ENCODE assay signal across 9 cellular contexts in genomic region chr1:68174173-68175113, GRCh38. TPM values are rescaled to one million over a fixed set of nuclear protein-coding genes. Genes with fewer than 3 reads are reported as not detected.
DNase-seq lines count a peak whose midpoint lies in the region; ATAC-seq and TF ChIP-seq lines count a peak whose summit lies in the region.
"Had no signal": no experiment of that assay in that cellular context is flagged by ENCODE, and none has a peak within 500 bp of the region (broad histone marks: within the 10 kb centered on the region; RNA-seq: fewer than 3 reads in every experiment).

No MANE protein-coding gene starts in this region.

- no peak overlapping the region for H2AFZ ChIP-seq in ACC112 (ENCODE audit: low read length, unreplicated experiment)

- no peaks in the 10 kb centered on the region for H3K27me3 ChIP-seq in ACC112 (ENCODE audit: insufficient read depth, low read length)
- H3K27me3 ChIP-seq in CD8-positive, alpha-beta T cell (ENCODE audit: insufficient read depth, low read length), result no peaks in the 10 kb centered on the region

- peaks cover 63% of the 10 kb centered on the region for H3K4me1 ChIP-seq in ACC112 (ENCODE audit: control insufficient read depth, insufficient read depth, low read length, unreplicated experiment)
- no peaks in the 10 kb centered on the region for H3K4me1 ChIP-seq in CD8-positive, alpha-beta T cell (ENCODE audit: insufficient read depth, low read length)

- peaks cover 16% of the 10 kb centered on the region for H3K79me2 ChIP-seq in ACC112 (ENCODE audit: control insufficient read depth, insufficient read depth, low read length, unreplicated experiment)

- intact Hi-C loops in CD8-positive, alpha-beta T cell (cut with DNase I, micrococcal nuclease), result no loop called here

- H3K9me3 ChIP-seq in CD8-positive, alpha-beta T cell (ENCODE audit: low read length), result no peaks in the 10 kb centered on the region

- no peaks in the 10 kb centered on the region for H3K27me3 Mint-ChIP-seq in CD8-positive, alpha-beta T cell (ENCODE audit: low read depth)

- POLR2A ChIA-PET in CD8-positive, alpha-beta T cell (lab: Charles Lee), result no interaction called here

- peak overlapping the region; percentile 75 for H3K27ac ChIP-seq in ACC112 (ENCODE audit: low read depth, low read length)
- no peak overlapping the region for H3K27ac ChIP-seq in CD8-positive, alpha-beta T cell (ENCODE audit: low read depth, low read length)

- no peak for TF ChIP-seq CTCF in CD8-positive, alpha-beta T cell (IDR thresholded peaks at IDR 0.05)

- H3K4me3 Mint-ChIP-seq in CD8-positive, alpha-beta T cell, result no peak overlapping the region

- H3K36me3 ChIP-seq in ACC112 (ENCODE audit: insufficient read depth, low read length), result no peaks in the 10 kb centered on the region
- no peaks in the 10 kb centered on the region for H3K36me3 ChIP-seq in CD8-positive, alpha-beta T cell (ENCODE audit: insufficient read depth, low read length)

- no peaks in the 10 kb centered on the region for H3K9me3 Mint-ChIP-seq in CD8-positive, alpha-beta T cell

- DNase-seq in NCI-H2029 (lab: John Stamatoyannopoulos, UW) (peak; percentile 29), dermis blood vessel endothelial cell (peak; percentile 98), midbrain (lab: John Stamatoyannopoulos, UW) (peak; percentile 33), GM19240 (ENCODE audit: insufficient read length, low spot score) (no peak)
- no peak for DNase-seq in CD8-positive, alpha-beta T cell
- DNase-seq: DND-41 had no signal

- peak overlapping the region; percentile 39 for H3K4me3 ChIP-seq in ACC112 (ENCODE audit: low read depth, low read length)
- H3K4me3 ChIP-seq in CD8-positive, alpha-beta T cell (ENCODE audit: low read depth, low read length), result no peak overlapping the region

- CTCF ChIA-PET in CD8-positive, alpha-beta T cell (lab: Charles Lee), result no interaction called here

- H3K4me1 Mint-ChIP-seq in CD8-positive, alpha-beta T cell (ENCODE audit: low read depth), result no peaks in the 10 kb centered on the region

- no peaks in the 10 kb centered on the region for H3K36me3 Mint-ChIP-seq in CD8-positive, alpha-beta T cell

- ATAC-seq in HG03108 (IDR thresholded peaks at IDR 0.05; ENCODE audit: unreplicated experiment), result no peak
- no peak for ATAC-seq in GM19455 (IDR thresholded peaks at IDR 0.05; ENCODE audit: unreplicated experiment)
- ATAC-seq in CD8-positive, alpha-beta T cell, result no peak

- H3K27ac Mint-ChIP-seq in CD8-positive, alpha-beta T cell, result no peak overlapping the region

RNA-seq across cellular contexts. Expression of gene WLS, which starts 57.9 kb away (rescaled TPM):
- total RNA-seq in dermis blood vessel endothelial cell, result 43.4 and 50.8 TPM in 2 replicates
- total RNA-seq in CD8-positive, alpha-beta T cell, result not detected

Comparison
In these comparisons a context has a peak if more than half of its experiments do, and no peak if none do; other contexts are left out.
1. DNase-seq: peak in NCI-H2029 (single experiment), dermis blood vessel endothelial cell (single experiment) and midbrain (single experiment); none in GM19240 (single experiment) and CD8-positive, alpha-beta T cell (0 of 7).
2. RNA of gene WLS, which starts 57.9 kb away (total RNA-seq): 43.4 to 50.8 TPM in dermis blood vessel endothelial cell; not detected in CD8-positive, alpha-beta T cell; every median in the first group is over 10 times any median in the second.